14 cellular contexts compared by ENCODE assay signal in the genomic region with DNA sequence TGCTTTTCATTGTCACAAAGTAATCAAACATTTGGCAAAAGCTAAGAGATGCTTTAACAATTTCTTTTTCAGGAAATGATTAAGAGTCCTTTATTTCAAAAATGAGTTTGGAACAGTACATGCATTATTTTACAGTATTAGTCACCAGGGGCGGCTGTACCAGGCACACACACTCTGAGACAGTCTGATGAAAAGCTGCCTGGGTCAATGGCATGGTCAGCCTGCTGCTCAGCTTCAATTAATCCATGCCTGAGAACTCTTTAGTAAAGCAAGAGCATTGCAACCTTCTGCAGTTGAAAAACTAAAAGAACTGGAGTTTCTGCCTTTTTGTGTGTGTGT.
DNase-seq lines count a peak whose midpoint lies in the region; ATAC-seq and TF ChIP-seq lines count a peak whose summit lies in the region.
"Had no signal": no experiment of that assay in that cellular context is flagged by ENCODE, and none has a peak within 500 bp of the region (broad histone marks: within the 10 kb centered on the region; RNA-seq: fewer than 3 reads in every experiment).

No MANE protein-coding gene starts in this region.

- peaks cover 0 to 15% of the 10 kb centered on the region in 2 experiments; a peak in 3 of 4 replicates for H3K79me1 ChIP-seq in IMR-90 (ENCODE audit: low read depth in 1 of 2, low read length in 2 of 2)

- no peak overlapping the region for H3K23ac ChIP-seq in IMR-90 (ENCODE audit: low read depth, low read length)

- dilution Hi-C loops in IMR-90 (cut with HindIII; ENCODE audit: low sequenced_read_pairs, unreplicated experiment) = no loop called here

- H3K27me3 Mint-ChIP-seq in CD14-positive monocyte (ENCODE audit: low read depth in 3 of 3) = peaks cover 0 to 2% (median 0%) of the 10 kb centered on the region in 3 donors
- H3K27me3 Mint-ChIP-seq: activated naive CD8-positive, alpha-beta T cell treated with anti-CD3 and anti-CD28 coated beads, Interleukin-2, amount 50 U/mL, for 24 hours had no signal

- H4K20me1 ChIP-seq in IMR-90 (ENCODE audit: insufficient read depth, low read length) = no peaks in the 10 kb centered on the region; the same call in 1 of the 2 replicates

- CTCF ChIA-PET in IMR-90 (lab: Yijun Ruan, JAX) = interaction anchor here (0.6 to 1.6 kb wide), 2 partner anchors 14 to 42 kb away, joined by 3 to 5 read pairs; no protein-coding TSS in a partner anchor

- H2BK15ac ChIP-seq in IMR-90 (ENCODE audit: low read depth, low read length) = no peak overlapping the region

- peaks cover 5% of the 10 kb centered on the region for H3K36me3 ChIP-seq in IMR-90 (ENCODE audit: control insufficient read depth, insufficient read depth, low read length)
- H3K36me3 ChIP-seq in brain microvascular endothelial cell (replicated peaks) = peaks cover 8% of the 10 kb centered on the region

- H2BK20ac ChIP-seq in IMR-90 (ENCODE audit: low read depth, low read length) = no peak overlapping the region

- peaks cover 0 to 13% (median 11%) of the 10 kb centered on the region in 7 donors for H3K9me3 Mint-ChIP-seq in CD14-positive monocyte
- H3K9me3 Mint-ChIP-seq: activated naive CD8-positive, alpha-beta T cell treated with anti-CD3 and anti-CD28 coated beads, Interleukin-2, amount 50 U/mL, for 24 hours had no signal

- intact Hi-C loops in IMR-90 (cut with micrococcal nuclease) = no loop called here
- intact Hi-C loops in head of caudate nucleus (cut with DNase I) = no loop called here
- intact Hi-C loops in CD14-positive monocyte (cut with micrococcal nuclease) = no loop called here

- peaks cover 2% of the 10 kb centered on the region for H3K4me1 Mint-ChIP-seq in CD14-positive monocyte
- H3K4me1 Mint-ChIP-seq: activated naive CD8-positive, alpha-beta T cell treated with anti-CD3 and anti-CD28 coated beads, Interleukin-2, amount 50 U/mL, for 24 hours had no signal

- H3K4me2 ChIP-seq in IMR-90 (ENCODE audit: low read depth, low read length) = no peak overlapping the region

- TF ChIP-seq POLR2A in IMR-90 (IDR thresholded peaks at IDR 0.05; ENCODE audit: low read depth, low read length) = no peak

- H3K4me3 ChIP-seq in IMR-90 (ENCODE audit: insufficient read depth, low read depth, low read length) (no peak overlapping the region), brain microvascular endothelial cell (ENCODE audit: low read depth, low read length) (no peak overlapping the region)
- H3K4me3 ChIP-seq: GM12878 had no signal

- no peak for TF ChIP-seq RAD21 in IMR-90 (IDR thresholded peaks at IDR 0.05; ENCODE audit: low read length)

- no peak overlapping the region for H3K4me3 Mint-ChIP-seq in CD14-positive monocyte
- H3K4me3 Mint-ChIP-seq: activated naive CD8-positive, alpha-beta T cell treated with anti-CD3 and anti-CD28 coated beads, Interleukin-2, amount 50 U/mL, for 24 hours had no signal

- TF ChIP-seq CTCF in IMR-90 (conservative IDR thresholded peaks at IDR 0.05; ENCODE audit: low read depth, low read length) (no peak), brain microvascular endothelial cell (IDR thresholded peaks at IDR 0.05; ENCODE audit: low read depth, low read length, missing control alignments) (no peak), CD14-positive monocyte (IDR thresholded peaks at IDR 0.05) (no peak)

- no peak overlapping the region for H2BK5ac ChIP-seq in IMR-90 (ENCODE audit: low read depth, low read length, poor library complexity, severe bottlenecking)

- no peak overlapping the region for H2BK120ac ChIP-seq in IMR-90 (ENCODE audit: low read depth, low read length)

- H2AK5ac ChIP-seq in IMR-90 (ENCODE audit: low read depth, low read length) = no peak overlapping the region

- no peak overlapping the region for H2AK9ac ChIP-seq in IMR-90 (replicated peaks; ENCODE audit: low read depth, low read length, poor library complexity)

- DNase-seq in IMR-90 = peak; percentile 79
- peak; percentile 79 for DNase-seq in brain microvascular endothelial cell
- DNase-seq in head of caudate nucleus = peak in 37 of 42 donors; percentile 29 to 86 (median 63)
- peak in 29 of 49 donors; percentile 10 to 81 (median 33) for DNase-seq in substantia nigra (lab: John Stamatoyannopoulos, UW)
- no peak for DNase-seq in CD14-positive monocyte (ENCODE audit: low spot score)
- no peak for DNase-seq in NCI-H82 (lab: John Stamatoyannopoulos, UW)
- DNase-seq: activated CD8-positive, alpha-beta memory T cell treated with anti-CD3 and anti-CD28 coated beads, Interleukin-2, amount 50 U/mL, for 4 hours; activated naive CD8-positive, alpha-beta T cell treated with anti-CD3 and anti-CD28 coated beads, Interleukin-2, amount 50 U/mL, for 24 hours; erythroblast; left colon; stimulated activated CD4-positive, alpha-beta T cell treated with anti-CD3 and anti-CD28 coated beads, Interleukin-2, amount 100 ng/mL, for 48 hours; stimulated activated naive CD4-positive, alpha-beta T cell had no signal

- H4K5ac ChIP-seq in IMR-90 (ENCODE audit: low read depth, low read length) = no peak overlapping the region

- in situ Hi-C loops in IMR-90 (cut with MboI; ENCODE audit: low sequenced_read_pairs) = no loop called here
- in situ Hi-C loops in brain microvascular endothelial cell (cut with HindIII; ENCODE audit: low pct_ligation_motif_present, low sequenced_read_pairs) = no loop called here

- H3K18ac ChIP-seq in IMR-90 (ENCODE audit: low read depth, low read length) = no peak overlapping the region

- H3K36me3 Mint-ChIP-seq in CD14-positive monocyte = peaks cover 31 to 46% of the 10 kb centered on the region in 2 donors

- no peak overlapping the region for H2AFZ ChIP-seq in IMR-90 (replicated peaks; ENCODE audit: low read length, poor library complexity)

- no CpG with 5 or more reads among the region's 1 CpG for WGBS in IMR-90 (ENCODE audit: extremely low coverage in 2 of 2, insufficient read length in 1 of 2), 2 experiments

- H4K8ac ChIP-seq in IMR-90 (ENCODE audit: low read depth in 2 of 2, low read length in 2 of 2) = no peak overlapping the region

- POLR2A ChIA-PET in IMR-90 (lab: Charles Lee; ENCODE audit: unreplicated experiment) = interaction anchor here (0.7 kb wide), 1 partner anchor 54 kb away, joined by 26 read pairs; no protein-coding TSS in a partner anchor

- peaks cover 7% of the 10 kb centered on the region for H3K4me1 ChIP-seq in IMR-90 (ENCODE audit: control insufficient read depth, insufficient read depth, low read length)

- H3K56ac ChIP-seq in IMR-90 (ENCODE audit: extremely low read depth, insufficient read depth, low read length) = no peak overlapping the region

- H3K27ac Mint-ChIP-seq in CD14-positive monocyte = peak overlapping the region in 1 of 7 donors; percentile 41
- H3K27ac Mint-ChIP-seq: activated naive CD8-positive, alpha-beta T cell treated with anti-CD3 and anti-CD28 coated beads, Interleukin-2, amount 50 U/mL, for 24 hours had no signal

- H3K27me3 ChIP-seq in IMR-90 (ENCODE audit: control insufficient read depth, insufficient read depth, low read length) (no peaks in the 10 kb centered on the region), brain microvascular endothelial cell (replicated peaks) (no peaks in the 10 kb centered on the region)

- peak; percentile 87 for ATAC-seq in IMR-90 (ENCODE audit: low read depth)
- ATAC-seq in HG02885 (IDR thresholded peaks at IDR 0.05; ENCODE audit: poor library complexity, unreplicated experiment) = no peak
- ATAC-seq: activated naive CD8-positive, alpha-beta T cell treated with anti-CD3 and anti-CD28 coated beads, Interleukin-2, amount 50 U/mL, for 24 hours; GM12878; left colon had no signal

- no peak overlapping the region for H3K9ac ChIP-seq in IMR-90 (ENCODE audit: low read depth, low read length)

- H3K4ac ChIP-seq in IMR-90 (ENCODE audit: low read depth, low read length) = no peak overlapping the region

- H3K9me1 ChIP-seq in IMR-90 (ENCODE audit: insufficient read depth, low read length) = peaks cover 10% of the 10 kb centered on the region

- H3K27ac ChIP-seq in IMR-90 (ENCODE audit: insufficient read depth, low read length) (no peak overlapping the region), brain microvascular endothelial cell (peak overlapping the region; percentile 89), substantia nigra (ENCODE audit: low read depth, low read length, poor library complexity, severe bottlenecking) (peak overlapping the region; percentile 94)

- no peak overlapping the region for H3K14ac ChIP-seq in IMR-90 (replicated peaks; ENCODE audit: low read depth, low read length)

- BruUV-seq in IMR-90 (replicated peaks; lab: Mats Ljungman, UMichigan) = no TSS peak

- no peaks in the 10 kb centered on the region for H3K9me3 ChIP-seq in IMR-90 (ENCODE audit: control insufficient read depth, insufficient read depth, low read length)

- no peak overlapping the region for H4K91ac ChIP-seq in IMR-90 (ENCODE audit: insufficient read depth, low read depth, low read length)

TF ChIP-seq in IMR-90, 13 proteins besides CTCF, POLR2A, EP300 and RAD21:
- TF ChIP-seq RCOR1 (IDR thresholded peaks at IDR 0.05; ENCODE audit: insufficient replicate concordance, low read length) (no peak), RFX5 (IDR thresholded peaks at IDR 0.05; ENCODE audit: low read depth, low read length) (no peak), MAFK (IDR thresholded peaks at IDR 0.05; ENCODE audit: low read depth, low read length) (no peak), MXI1 (IDR thresholded peaks at IDR 0.05; ENCODE audit: borderline replicate concordance, low read depth, low read length) (no peak), FOS (IDR thresholded peaks at IDR 0.05; ENCODE audit: low read depth, low read length) (no peak)
- TF ChIP-seq, protein P1, sequence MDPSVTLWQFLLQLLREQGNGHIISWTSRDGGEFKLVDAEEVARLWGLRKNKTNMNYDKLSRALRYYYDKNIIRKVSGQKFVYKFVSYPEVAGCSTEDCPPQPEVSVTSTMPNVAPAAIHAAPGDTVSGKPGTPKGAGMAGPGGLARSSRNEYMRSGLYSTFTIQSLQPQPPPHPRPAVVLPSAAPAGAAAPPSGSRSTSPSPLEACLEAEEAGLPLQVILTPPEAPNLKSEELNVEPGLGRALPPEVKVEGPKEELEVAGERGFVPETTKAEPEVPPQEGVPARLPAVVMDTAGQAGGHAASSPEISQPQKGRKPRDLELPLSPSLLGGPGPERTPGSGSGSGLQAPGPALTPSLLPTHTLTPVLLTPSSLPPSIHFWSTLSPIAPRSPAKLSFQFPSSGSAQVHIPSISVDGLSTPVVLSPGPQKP (IDR thresholded peaks at IDR 0.05; ENCODE audit: borderline replicate concordance, low read depth, low read length) = no peak

Comparison
In these comparisons a context has a peak if more than half of its experiments do, and no peak if none do; other contexts are left out.
1. DNase-seq: peak in IMR-90 (single experiment), brain microvascular endothelial cell (single experiment), head of caudate nucleus (37 of 42) and substantia nigra (29 of 49); none in CD14-positive monocyte (single experiment) and NCI-H82 (single experiment).